15 cellular contexts compared by ENCODE assay signal in genomic region chr2:73972846-73973245, GRCh38. TPM values are rescaled to one million over a fixed set of nuclear protein-coding genes. Genes with fewer than 3 reads are reported as not detected.
DNase-seq lines count a peak whose midpoint lies in the region; ATAC-seq and TF ChIP-seq lines count a peak whose summit lies in the region.
"Had no signal": no experiment of that assay in that cellular context is flagged by ENCODE, and none has a peak within 500 bp of the region (broad histone marks: within the 10 kb centered on the region; RNA-seq: fewer than 3 reads in every experiment).

No MANE protein-coding gene starts in this region.

- H3K9me3 Mint-ChIP-seq in activated naive CD8-positive, alpha-beta T cell (ENCODE audit: low read depth), result no peaks in the 10 kb centered on the region
- no peaks in the 10 kb centered on the region for H3K9me3 Mint-ChIP-seq in activated naive CD8-positive, alpha-beta T cell treated with anti-CD3 and anti-CD28 coated beads for 36 hours

- no peak overlapping the region for H3K4me3 ChIP-seq in Karpas-422 (ENCODE audit: low read length)
- H3K4me3 ChIP-seq: gastrocnemius medialis, MG63, thoracic aorta had no signal

- peaks cover 82% of the 10 kb centered on the region for H3K4me1 Mint-ChIP-seq in activated naive CD8-positive, alpha-beta T cell (ENCODE audit: low read depth)
- H3K4me1 Mint-ChIP-seq in activated naive CD8-positive, alpha-beta T cell treated with anti-CD3 and anti-CD28 coated beads for 36 hours, result peaks cover 66% of the 10 kb centered on the region
- H3K4me1 Mint-ChIP-seq in T-helper 17 cell, result peaks cover 23% of the 10 kb centered on the region

- no peak overlapping the region for H3K9ac ChIP-seq in Karpas-422 (ENCODE audit: low read length)

- H3K4me2 ChIP-seq in Karpas-422 (ENCODE audit: low read depth, low read length, poor library complexity, severe bottlenecking), result no peak overlapping the region

- no peaks in the 10 kb centered on the region for H3K79me2 ChIP-seq in Karpas-422 (ENCODE audit: low read length)

- ATAC-seq in T-helper 17 cell (no peak), foreskin keratinocyte (no peak)
- ATAC-seq: gastrocnemius medialis had no signal

- no peaks in the 10 kb centered on the region for H3K9me2 ChIP-seq in Karpas-422 (replicated peaks; ENCODE audit: insufficient read depth, low read length)

- no peaks in the 10 kb centered on the region for H3K36me3 ChIP-seq in Karpas-422 (ENCODE audit: insufficient read depth, low read length)
- H3K36me3 ChIP-seq: gastrocnemius medialis, MG63, thoracic aorta had no signal

- H3K27ac ChIP-seq in Karpas-422 (ENCODE audit: low read length) (no peak overlapping the region), foreskin keratinocyte (no peak overlapping the region)
- H3K27ac ChIP-seq: gastrocnemius medialis, thoracic aorta had no signal

- DNase-seq in activated naive CD8-positive, alpha-beta T cell treated with anti-CD3 and anti-CD28 coated beads for 36 hours, result no peak
- peak; percentile 71 for DNase-seq in Karpas-422
- DNase-seq in T-helper 17 cell, result no peak
- no peak for DNase-seq in retina
- DNase-seq in foreskin keratinocyte, result no peak
- DNase-seq in activated CD8-positive, alpha-beta memory T cell treated with anti-CD3 and anti-CD28 coated beads for 24 hours, result no peak
- DNase-seq in activated CD4-positive, alpha-beta T cell treated with anti-CD3 and anti-CD28 coated beads, Interleukin-2, amount 50 U/mL, for 1 hour, result no peak
- DNase-seq: activated naive CD4-positive, alpha-beta T cell treated with Interleukin-2 at 50 U/mL for 16 hours; gastrocnemius medialis; islet precursor cell; MG63; NCI-H2227 treated with DMSO at 0.1 percent for 48 hours; T1000 had no signal

- no peaks in the 10 kb centered on the region for H3K27me3 ChIP-seq in Karpas-422 (ENCODE audit: low read length)
- H3K27me3 ChIP-seq in foreskin keratinocyte, result no peaks in the 10 kb centered on the region
- H3K27me3 ChIP-seq: gastrocnemius medialis, MG63 had no signal

- no peaks in the 10 kb centered on the region for H3K9me3 ChIP-seq in Karpas-422 (ENCODE audit: low read length)
- no peaks in the 10 kb centered on the region for H3K9me3 ChIP-seq in T-helper 17 cell (ENCODE audit: control insufficient read depth, low read length, poor library complexity, severe bottlenecking)
- H3K9me3 ChIP-seq: gastrocnemius medialis, MG63, thoracic aorta had no signal

- H3K36me3 Mint-ChIP-seq in activated naive CD8-positive, alpha-beta T cell, result no peaks in the 10 kb centered on the region
- H3K36me3 Mint-ChIP-seq in activated naive CD8-positive, alpha-beta T cell treated with anti-CD3 and anti-CD28 coated beads for 36 hours, result peaks cover 6% of the 10 kb centered on the region
- no peaks in the 10 kb centered on the region for H3K36me3 Mint-ChIP-seq in T-helper 17 cell (ENCODE audit: low read depth)

- no peak overlapping the region for H3K4me3 Mint-ChIP-seq in activated naive CD8-positive, alpha-beta T cell
- H3K4me3 Mint-ChIP-seq in activated naive CD8-positive, alpha-beta T cell treated with anti-CD3 and anti-CD28 coated beads for 36 hours, result no peak overlapping the region
- H3K4me3 Mint-ChIP-seq in T-helper 17 cell, result peak overlapping the region; percentile 63

- no peaks in the 10 kb centered on the region for H3K27me3 Mint-ChIP-seq in activated naive CD8-positive, alpha-beta T cell
- no peaks in the 10 kb centered on the region for H3K27me3 Mint-ChIP-seq in activated naive CD8-positive, alpha-beta T cell treated with anti-CD3 and anti-CD28 coated beads for 36 hours
- no peaks in the 10 kb centered on the region for H3K27me3 Mint-ChIP-seq in T-helper 17 cell

- no peak overlapping the region for H2AFZ ChIP-seq in Karpas-422 (ENCODE audit: low read length)

- peaks cover 17% of the 10 kb centered on the region; the same call in 1 of the 2 replicates for H4K20me1 ChIP-seq in Karpas-422 (ENCODE audit: insufficient read depth, low read depth, low read length)

- TF ChIP-seq CTCF in foreskin keratinocyte (conservative IDR thresholded peaks at IDR 0.05), result no peak

- peak overlapping the region; percentile 35 for H3K27ac Mint-ChIP-seq in activated naive CD8-positive, alpha-beta T cell
- H3K27ac Mint-ChIP-seq in activated naive CD8-positive, alpha-beta T cell treated with anti-CD3 and anti-CD28 coated beads for 36 hours, result no peak overlapping the region
- H3K27ac Mint-ChIP-seq in T-helper 17 cell, result no peak overlapping the region

- H3K4me1 ChIP-seq in Karpas-422 (ENCODE audit: low read length) (peaks cover 21% of the 10 kb centered on the region), foreskin keratinocyte (no peaks in the 10 kb centered on the region)

RNA-seq across cellular contexts. Expression of gene TET3, which starts 11.9 kb away (rescaled TPM):
- 10 to 100 TPM; 14.8 TPM for total RNA-seq in activated naive CD8-positive, alpha-beta T cell treated with anti-CD3 and anti-CD28 coated beads for 36 hours
- 11.6 and 13.6 TPM in 2 replicates for total RNA-seq in Karpas-422 (2014; rRNA removed; shearing (Covaris generic); ENCODE audit: low replicate concordance)
- 10 to 100 TPM; 20.3 to 22.5 TPM for total RNA-seq in T-helper 17 cell
- total RNA-seq in foreskin keratinocyte, result 5.2 and 5.5 TPM in 2 replicates
- polyA plus RNA-seq in foreskin keratinocyte, result 0.76 and 0.85 TPM in 2 replicates

RNA-seq across cellular contexts. Expression of gene DGUOK, which starts 46.2 kb away (rescaled TPM):
- total RNA-seq in activated naive CD8-positive, alpha-beta T cell treated with anti-CD3 and anti-CD28 coated beads for 36 hours, result 10 to 100 TPM; 96.8 to 97.1 TPM
- 88.0 and 130 TPM in 2 replicates for total RNA-seq in Karpas-422 (2014; rRNA removed; shearing (Covaris generic); ENCODE audit: low replicate concordance)
- total RNA-seq in T-helper 17 cell (10 to 100 TPM; 34.2 to 39.7 TPM), foreskin keratinocyte (87.6 and 89.1 TPM in 2 replicates)
- 141 and 144 TPM in 2 replicates for polyA plus RNA-seq in foreskin keratinocyte
